Comparison of ENCODE assay signal across 6 cellular contexts in the genomic region with DNA sequence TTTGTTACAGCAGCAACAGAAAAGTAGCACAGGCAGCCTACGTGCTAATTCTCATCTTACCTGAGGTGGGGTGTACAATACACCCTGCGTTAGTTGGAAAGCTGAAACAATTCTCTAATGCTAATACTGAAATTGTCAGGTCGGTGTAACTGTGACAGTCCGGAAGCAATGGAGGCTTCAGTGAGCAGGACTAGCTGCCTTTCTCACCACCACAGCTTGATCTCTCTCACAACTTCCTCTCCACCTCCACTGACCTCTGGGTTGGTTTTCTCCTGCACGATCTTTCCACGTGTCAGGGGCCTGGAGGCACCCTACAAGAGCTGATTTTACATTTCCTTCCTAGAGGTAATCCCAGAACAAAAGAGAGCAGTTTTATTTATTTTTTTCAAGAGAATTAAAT.
DNase-seq lines count a peak whose midpoint lies in the region; ATAC-seq and FAIRE-seq lines count a peak whose summit lies in the region.
"Not testable (repeated sequence)": the region's sequence is repeated elsewhere in the genome, so short reads cannot be mapped to it uniquely, and the experiment has no call there.

No MANE protein-coding gene starts in this region.

- DNase-seq in GM18507 (ENCODE audit: extremely low spot score, insufficient read length, low read depth) = not testable (repeated sequence)

- FAIRE-seq in GM18507 (lab: Jason Lieb, UNC) = peak; percentile 58

- peak; percentile 54 for ATAC-seq in GM18861 (IDR thresholded peaks at IDR 0.05; ENCODE audit: unreplicated experiment)
- peak; percentile 59 for ATAC-seq in GM21360 (IDR thresholded peaks at IDR 0.05; ENCODE audit: unreplicated experiment)
- ATAC-seq in HG02798 (IDR thresholded peaks at IDR 0.05; ENCODE audit: poor library complexity, unreplicated experiment) = peak; percentile 53
- peak; percentile 85 for ATAC-seq in HG03064 (IDR thresholded peaks at IDR 0.05; ENCODE audit: low read depth, unreplicated experiment)
- ATAC-seq in HG03565 (IDR thresholded peaks at IDR 0.05; ENCODE audit: unreplicated experiment) = peak; percentile 51
